ENCODE assay signal across 23 cellular contexts in genomic region chr21:35210093-35210492, GRCh38.
"Had no signal": no experiment of that assay in that cellular context is flagged by ENCODE, and none has a peak within 500 bp of the region (broad histone marks: within the 10 kb centered on the region; RNA-seq: fewer than 3 reads in every experiment).

No MANE protein-coding gene starts in this region.

- H3K27ac ChIP-seq: RWPE1 had no signal

- DNase-seq: KBM-7; MV-4-11; NCI-H1048; NCI-H1105; NCI-H1417 treated with DMSO at 0.1 percent for 48 hours; NCI-H146; NCI-H1694 treated with DMSO at 0.1 percent for 48 hours; NCI-H1930; NCI-H2081; NCI-H2107; NCI-H226; NCI-H446; NCI-H510A; NCI-H524 treated with DMSO at 0.1 percent for 48 hours; NCI-H69; NCI-H774; NK-92 treated with Interleukin-12 subunit alpha and Interleukin-12 subunit beta, amount 100 ng/mL, for 24 hours; PC-3; SHP77 had no signal

- ATAC-seq: HepG2, Panc1, PC-3, SK-N-SH treated with all-trans-retinoic acid at 6 μM for 48 hours had no signal
